Comparison of ENCODE assay signal across 24 cellular contexts in genomic region chr7:18387191-18387720, GRCh38.
"Had no signal": no experiment of that assay in that cellular context is flagged by ENCODE, and none has a peak within 500 bp of the region (broad histone marks: within the 10 kb centered on the region; RNA-seq: fewer than 3 reads in every experiment).

No MANE protein-coding gene starts in this region.

- H3K27me3 ChIP-seq: gastrocnemius medialis, left lung, neutrophil, right lobe of liver, spleen, thyroid gland, upper lobe of left lung, vagina had no signal

- H3K4me1 Mint-ChIP-seq: stimulated activated naive CD8-positive, alpha-beta T cell treated with anti-CD3 and anti-CD28 coated beads, Interleukin-15, amount 100 ng/mL, for 72 hours had no signal

- H3K9me3 ChIP-seq: gastrocnemius medialis, left lung, lower lobe of right lung, neutrophil, psoas muscle, right lobe of liver, spleen, thyroid gland, upper lobe of left lung, vagina had no signal

- H3K27ac Mint-ChIP-seq: immature natural killer cell; memory B cell; mesothelial cell of epicardium; stimulated activated naive CD8-positive, alpha-beta T cell treated with anti-CD3 and anti-CD28 coated beads, Interleukin-15, amount 100 ng/mL, for 72 hours had no signal

- H3K4me3 Mint-ChIP-seq: immature natural killer cell; memory B cell; mesothelial cell of epicardium; nephron; stimulated activated memory B cell treated with anti-CD40 and anti-IgM and Interleukin-4, amounts not matched to agents 10 μg/mL and 1 μg/mL and 100 μg/mL, for 72 hours; stimulated activated naive CD8-positive, alpha-beta T cell treated with anti-CD3 and anti-CD28 coated beads, Interleukin-15, amount 100 ng/mL, for 72 hours had no signal

- H3K4me1 ChIP-seq: right lobe of liver had no signal

- DNase-seq: effector memory CD4-positive, alpha-beta T cell; gastrocnemius medialis; immature natural killer cell; left lung; lower lobe of right lung; psoas muscle; retina; right lobe of liver; spleen; stimulated activated CD4-positive, alpha-beta T cell treated with anti-CD3 and anti-CD28 coated beads, Interleukin-15, amount 100 ng/mL, for 24 hours; stimulated activated CD4-positive, alpha-beta T cell treated with anti-CD3 and anti-CD28 coated beads, Interleukin-1b, Interleukin-23, amount 100 ng/mL, for 48 hours; stimulated activated CD4-positive, alpha-beta T cell treated with anti-CD3 and anti-CD28 coated beads, Interleukin-4, amount 100 ng/mL, for 24 hours; stimulated activated naive CD8-positive, alpha-beta T cell treated with anti-CD3 and anti-CD28 coated beads, Interleukin-15, amount 100 ng/mL, for 72 hours; substantia nigra; thyroid gland; upper lobe of left lung had no signal

- H3K27ac ChIP-seq: coronary artery, gastrocnemius medialis, lower lobe of right lung, neutrophil, psoas muscle, right lobe of liver, thyroid gland, vagina had no signal

- ATAC-seq: esophagus mucosa; gastrocnemius medialis; left lung; lower lobe of right lung; psoas muscle; stimulated activated memory B cell treated with anti-CD40 and anti-IgM and Interleukin-4, amounts not matched to agents 10 μg/mL and 1 μg/mL and 100 μg/mL, for 72 hours; stimulated activated naive CD8-positive, alpha-beta T cell treated with anti-CD3 and anti-CD28 coated beads, Interleukin-15, amount 100 ng/mL, for 72 hours had no signal

- H3K4me3 ChIP-seq: coronary artery, gastrocnemius medialis, left lung, lower lobe of right lung, psoas muscle, right lobe of liver, spleen, thyroid gland, upper lobe of left lung, vagina had no signal

- H3K36me3 ChIP-seq: gastrocnemius medialis, left lung, lower lobe of right lung, neutrophil, right lobe of liver, spleen, thyroid gland, upper lobe of left lung, vagina had no signal

- H3K27me3 Mint-ChIP-seq: memory B cell; stimulated activated memory B cell treated with anti-CD40 and anti-IgM and Interleukin-4, amounts not matched to agents 10 μg/mL and 1 μg/mL and 100 μg/mL, for 72 hours; stimulated activated naive CD8-positive, alpha-beta T cell treated with anti-CD3 and anti-CD28 coated beads, Interleukin-15, amount 100 ng/mL, for 72 hours had no signal

- H3K9me3 Mint-ChIP-seq: memory B cell; nephron; stimulated activated memory B cell treated with anti-CD40 and anti-IgM and Interleukin-4, amounts not matched to agents 10 μg/mL and 1 μg/mL and 100 μg/mL, for 72 hours; stimulated activated naive CD8-positive, alpha-beta T cell treated with anti-CD3 and anti-CD28 coated beads, Interleukin-15, amount 100 ng/mL, for 72 hours had no signal
